In the genomic region with DNA sequence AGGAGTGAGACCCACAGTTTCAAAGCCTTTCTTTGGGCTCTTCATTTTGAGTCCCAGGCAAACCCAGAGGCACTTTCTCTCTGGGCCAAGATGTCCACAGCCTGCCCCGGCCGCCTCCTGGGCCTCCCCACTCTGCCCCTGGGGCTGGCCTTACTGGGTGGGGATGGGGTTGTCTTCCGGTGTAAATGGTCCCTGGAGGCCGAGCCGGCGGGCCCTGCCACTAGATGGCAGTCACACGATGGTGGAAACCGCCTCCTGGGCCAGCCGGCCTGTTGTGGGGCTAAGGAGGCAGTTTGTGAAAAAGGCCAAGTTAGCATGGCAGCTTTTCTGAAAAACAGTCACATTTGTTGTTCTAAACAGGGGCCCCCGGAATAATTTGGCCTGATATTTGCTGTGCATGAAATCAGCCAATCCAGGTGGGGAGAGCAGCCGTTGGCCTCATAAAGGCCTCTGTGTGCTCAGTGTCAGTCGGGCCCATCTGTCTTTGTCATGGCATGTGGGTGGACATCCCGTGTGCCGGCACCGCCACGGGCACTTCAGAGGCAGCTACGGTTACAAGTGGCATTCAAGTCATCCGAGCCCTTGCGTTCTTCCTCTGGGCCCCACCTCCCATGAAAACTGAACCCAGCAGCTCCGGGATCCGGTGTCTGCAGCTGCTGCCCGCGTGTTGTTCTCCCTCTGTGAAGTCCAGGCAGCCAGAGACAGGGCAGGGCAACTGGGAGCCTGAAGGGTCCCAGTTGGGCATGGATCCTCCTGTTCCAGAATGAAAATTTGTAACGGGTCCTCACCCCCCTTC, we compare ENCODE assay signal across 2 cellular contexts.
TF ChIP-seq lines count a peak whose summit lies in the region.

No MANE protein-coding gene starts in this region.

TF ChIP-seq in GM23338, 12 proteins besides CTCF, POLR2A, EP300 and RAD21 (continues in another document):
- no peak for TF ChIP-seq JUNB (IDR thresholded peaks at IDR 0.05; ENCODE audit: unreplicated experiment)
- no peak for TF ChIP-seq CREB1 (CRISPR knock-in tag; IDR thresholded peaks at IDR 0.05; ENCODE audit: low read depth)
- TF ChIP-seq NANOG (IDR thresholded peaks at IDR 0.05; ENCODE audit: borderline replicate concordance) = no peak
- TF ChIP-seq STAT1 (IDR thresholded peaks at IDR 0.05; ENCODE audit: unreplicated experiment) = no peak
- TF ChIP-seq, protein P1, sequence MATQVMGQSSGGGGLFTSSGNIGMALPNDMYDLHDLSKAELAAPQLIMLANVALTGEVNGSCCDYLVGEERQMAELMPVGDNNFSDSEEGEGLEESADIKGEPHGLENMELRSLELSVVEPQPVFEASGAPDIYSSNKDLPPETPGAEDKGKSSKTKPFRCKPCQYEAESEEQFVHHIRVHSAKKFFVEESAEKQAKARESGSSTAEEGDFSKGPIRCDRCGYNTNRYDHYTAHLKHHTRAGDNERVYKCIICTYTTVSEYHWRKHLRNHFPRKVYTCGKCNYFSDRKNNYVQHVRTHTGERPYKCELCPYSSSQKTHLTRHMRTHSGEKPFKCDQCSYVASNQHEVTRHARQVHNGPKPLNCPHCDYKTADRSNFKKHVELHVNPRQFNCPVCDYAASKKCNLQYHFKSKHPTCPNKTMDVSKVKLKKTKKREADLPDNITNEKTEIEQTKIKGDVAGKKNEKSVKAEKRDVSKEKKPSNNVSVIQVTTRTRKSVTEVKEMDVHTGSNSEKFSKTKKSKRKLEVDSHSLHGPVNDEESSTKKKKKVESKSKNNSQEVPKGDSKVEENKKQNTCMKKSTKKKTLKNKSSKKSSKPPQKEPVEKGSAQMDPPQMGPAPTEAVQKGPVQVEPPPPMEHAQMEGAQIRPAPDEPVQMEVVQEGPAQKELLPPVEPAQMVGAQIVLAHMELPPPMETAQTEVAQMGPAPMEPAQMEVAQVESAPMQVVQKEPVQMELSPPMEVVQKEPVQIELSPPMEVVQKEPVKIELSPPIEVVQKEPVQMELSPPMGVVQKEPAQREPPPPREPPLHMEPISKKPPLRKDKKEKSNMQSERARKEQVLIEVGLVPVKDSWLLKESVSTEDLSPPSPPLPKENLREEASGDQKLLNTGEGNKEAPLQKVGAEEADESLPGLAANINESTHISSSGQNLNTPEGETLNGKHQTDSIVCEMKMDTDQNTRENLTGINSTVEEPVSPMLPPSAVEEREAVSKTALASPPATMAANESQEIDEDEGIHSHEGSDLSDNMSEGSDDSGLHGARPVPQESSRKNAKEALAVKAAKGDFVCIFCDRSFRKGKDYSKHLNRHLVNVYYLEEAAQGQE (IDR thresholded peaks at IDR 0.05; ENCODE audit: unreplicated experiment) = no peak
- no peak for TF ChIP-seq POLR2AphosphoS5 (IDR thresholded peaks at IDR 0.05; ENCODE audit: low read depth)
- no peak for TF ChIP-seq EZH2 (IDR thresholded peaks at IDR 0.05; ENCODE audit: low read depth, unreplicated experiment)
- TF ChIP-seq, protein P2, sequence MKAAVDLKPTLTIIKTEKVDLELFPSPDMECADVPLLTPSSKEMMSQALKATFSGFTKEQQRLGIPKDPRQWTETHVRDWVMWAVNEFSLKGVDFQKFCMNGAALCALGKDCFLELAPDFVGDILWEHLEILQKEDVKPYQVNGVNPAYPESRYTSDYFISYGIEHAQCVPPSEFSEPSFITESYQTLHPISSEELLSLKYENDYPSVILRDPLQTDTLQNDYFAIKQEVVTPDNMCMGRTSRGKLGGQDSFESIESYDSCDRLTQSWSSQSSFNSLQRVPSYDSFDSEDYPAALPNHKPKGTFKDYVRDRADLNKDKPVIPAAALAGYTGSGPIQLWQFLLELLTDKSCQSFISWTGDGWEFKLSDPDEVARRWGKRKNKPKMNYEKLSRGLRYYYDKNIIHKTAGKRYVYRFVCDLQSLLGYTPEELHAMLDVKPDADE (IDR thresholded peaks at IDR 0.05) = no peak
- TF ChIP-seq ZNF331 (CRISPR knock-in tag; IDR thresholded peaks at IDR 0.05; ENCODE audit: low read depth) = no peak

TF ChIP-seq in K562, 482 proteins besides CTCF, POLR2A, EP300 and RAD21:
- TF ChIP-seq, protein P3, sequence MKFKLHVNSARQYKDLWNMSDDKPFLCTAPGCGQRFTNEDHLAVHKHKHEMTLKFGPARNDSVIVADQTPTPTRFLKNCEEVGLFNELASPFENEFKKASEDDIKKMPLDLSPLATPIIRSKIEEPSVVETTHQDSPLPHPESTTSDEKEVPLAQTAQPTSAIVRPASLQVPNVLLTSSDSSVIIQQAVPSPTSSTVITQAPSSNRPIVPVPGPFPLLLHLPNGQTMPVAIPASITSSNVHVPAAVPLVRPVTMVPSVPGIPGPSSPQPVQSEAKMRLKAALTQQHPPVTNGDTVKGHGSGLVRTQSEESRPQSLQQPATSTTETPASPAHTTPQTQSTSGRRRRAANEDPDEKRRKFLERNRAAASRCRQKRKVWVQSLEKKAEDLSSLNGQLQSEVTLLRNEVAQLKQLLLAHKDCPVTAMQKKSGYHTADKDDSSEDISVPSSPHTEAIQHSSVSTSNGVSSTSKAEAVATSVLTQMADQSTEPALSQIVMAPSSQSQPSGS (CRISPR knock-in tag; IDR thresholded peaks at IDR 0.05) = no peak
- no peak for TF ChIP-seq ZNF24 (IDR thresholded peaks at IDR 0.05)
- TF ChIP-seq, protein P4, sequence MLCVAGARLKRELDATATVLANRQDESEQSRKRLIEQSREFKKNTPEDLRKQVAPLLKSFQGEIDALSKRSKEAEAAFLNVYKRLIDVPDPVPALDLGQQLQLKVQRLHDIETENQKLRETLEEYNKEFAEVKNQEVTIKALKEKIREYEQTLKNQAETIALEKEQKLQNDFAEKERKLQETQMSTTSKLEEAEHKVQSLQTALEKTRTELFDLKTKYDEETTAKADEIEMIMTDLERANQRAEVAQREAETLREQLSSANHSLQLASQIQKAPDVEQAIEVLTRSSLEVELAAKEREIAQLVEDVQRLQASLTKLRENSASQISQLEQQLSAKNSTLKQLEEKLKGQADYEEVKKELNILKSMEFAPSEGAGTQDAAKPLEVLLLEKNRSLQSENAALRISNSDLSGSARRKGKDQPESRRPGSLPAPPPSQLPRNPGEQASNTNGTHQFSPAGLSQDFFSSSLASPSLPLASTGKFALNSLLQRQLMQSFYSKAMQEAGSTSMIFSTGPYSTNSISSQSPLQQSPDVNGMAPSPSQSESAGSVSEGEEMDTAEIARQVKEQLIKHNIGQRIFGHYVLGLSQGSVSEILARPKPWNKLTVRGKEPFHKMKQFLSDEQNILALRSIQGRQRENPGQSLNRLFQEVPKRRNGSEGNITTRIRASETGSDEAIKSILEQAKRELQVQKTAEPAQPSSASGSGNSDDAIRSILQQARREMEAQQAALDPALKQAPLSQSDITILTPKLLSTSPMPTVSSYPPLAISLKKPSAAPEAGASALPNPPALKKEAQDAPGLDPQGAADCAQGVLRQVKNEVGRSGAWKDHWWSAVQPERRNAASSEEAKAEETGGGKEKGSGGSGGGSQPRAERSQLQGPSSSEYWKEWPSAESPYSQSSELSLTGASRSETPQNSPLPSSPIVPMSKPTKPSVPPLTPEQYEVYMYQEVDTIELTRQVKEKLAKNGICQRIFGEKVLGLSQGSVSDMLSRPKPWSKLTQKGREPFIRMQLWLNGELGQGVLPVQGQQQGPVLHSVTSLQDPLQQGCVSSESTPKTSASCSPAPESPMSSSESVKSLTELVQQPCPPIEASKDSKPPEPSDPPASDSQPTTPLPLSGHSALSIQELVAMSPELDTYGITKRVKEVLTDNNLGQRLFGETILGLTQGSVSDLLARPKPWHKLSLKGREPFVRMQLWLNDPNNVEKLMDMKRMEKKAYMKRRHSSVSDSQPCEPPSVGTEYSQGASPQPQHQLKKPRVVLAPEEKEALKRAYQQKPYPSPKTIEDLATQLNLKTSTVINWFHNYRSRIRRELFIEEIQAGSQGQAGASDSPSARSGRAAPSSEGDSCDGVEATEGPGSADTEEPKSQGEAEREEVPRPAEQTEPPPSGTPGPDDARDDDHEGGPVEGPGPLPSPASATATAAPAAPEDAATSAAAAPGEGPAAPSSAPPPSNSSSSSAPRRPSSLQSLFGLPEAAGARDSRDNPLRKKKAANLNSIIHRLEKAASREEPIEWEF (CRISPR knock-in tag; IDR thresholded peaks at IDR 0.05) = no peak
